ENCODE assay signal across 10 cellular contexts in the genomic region with DNA sequence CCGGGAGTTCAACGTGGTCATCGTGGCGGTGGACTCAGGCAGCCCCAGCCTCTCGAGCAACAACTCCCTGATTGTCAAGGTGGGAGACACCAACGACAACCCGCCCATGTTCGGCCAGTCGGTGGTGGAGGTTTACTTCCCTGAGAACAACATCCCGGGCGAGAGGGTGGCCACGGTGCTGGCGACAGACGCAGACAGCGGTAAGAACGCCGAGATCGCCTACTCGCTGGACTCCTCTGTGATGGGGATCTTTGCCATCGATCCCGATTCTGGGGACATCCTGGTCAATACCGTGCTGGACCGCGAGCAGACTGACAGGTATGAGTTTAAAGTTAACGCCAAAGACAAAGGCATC. TPM values are rescaled to one million over a fixed set of nuclear protein-coding genes. Genes with fewer than 3 reads are reported as not detected.
A peak's percentile ranks its signal among the peaks of the same experiment; 100 is the strongest.
DNase-seq lines count a peak whose midpoint lies in the region; ATAC-seq and TF ChIP-seq lines count a peak whose summit lies in the region.
"Had no signal": no experiment of that assay in that cellular context is flagged by ENCODE, and none has a peak within 500 bp of the region (broad histone marks: within the 10 kb centered on the region; RNA-seq: fewer than 3 reads in every experiment).

No MANE protein-coding gene starts in this region.

- peaks cover 12 to 41% (median 24%) of the 10 kb centered on the region in 7 donors for H3K4me1 Mint-ChIP-seq in naive thymus-derived CD4-positive, alpha-beta T cell
- peaks cover 4% of the 10 kb centered on the region for H3K4me1 Mint-ChIP-seq in activated T-helper 1 cell treated with anti-CD3 and anti-CD28 coated beads, Interleukin-12 subunit alpha, Interleukin-12 subunit beta, Interleukin-2, Interleukin-4 antibody, amounts not matched to agents 30 ng/mL and 10 ng/mL and 1 ng/mL, durations not matched to agents 14 hours and 24 hours and 36 hours (ENCODE audit: low read depth)

- peak overlapping the region; percentile 92 for H3K4me3 ChIP-seq in cardiac muscle cell
- H3K4me3 ChIP-seq in right atrium auricular region = peak overlapping the region in 1 of 2 donors; percentile 53
- H3K4me3 ChIP-seq in esophagus muscularis mucosa = peak overlapping the region; percentile 66 to 84 (median 74)
- H3K4me3 ChIP-seq in naive thymus-derived CD4-positive, alpha-beta T cell (ENCODE audit: low read length) = no peak overlapping the region
- H3K4me3 ChIP-seq in urinary bladder (ENCODE audit: low read depth, low read length) = peak overlapping the region; percentile 67

- H3K27me3 ChIP-seq in cardiac muscle cell = no peaks in the 10 kb centered on the region
- peaks cover 8 to 20% of the 10 kb centered on the region in 2 donors for H3K27me3 ChIP-seq in right atrium auricular region
- peaks cover 0 to 31% (median 0%) of the 10 kb centered on the region in 4 donors for H3K27me3 ChIP-seq in esophagus muscularis mucosa
- H3K27me3 ChIP-seq in naive thymus-derived CD4-positive, alpha-beta T cell (ENCODE audit: control insufficient read depth in 2 of 2, insufficient read depth in 2 of 2, low read length in 2 of 2) = peaks cover 0 to 3% of the 10 kb centered on the region in 2 donors

- peaks cover 0 to 6% (median 0%) of the 10 kb centered on the region in 5 donors for H3K36me3 Mint-ChIP-seq in naive thymus-derived CD4-positive, alpha-beta T cell
- H3K36me3 Mint-ChIP-seq in activated T-helper 1 cell treated with anti-CD3 and anti-CD28 coated beads, Interleukin-12 subunit alpha, Interleukin-12 subunit beta, Interleukin-2, Interleukin-4 antibody, amounts not matched to agents 30 ng/mL and 10 ng/mL and 1 ng/mL, durations not matched to agents 14 hours and 24 hours and 36 hours (ENCODE audit: low read depth) = peaks cover 1% of the 10 kb centered on the region

- CTCF ChIA-PET in naive thymus-derived CD4-positive, alpha-beta T cell (lab: Charles Lee) = no interaction called here

- no peak for TF ChIP-seq POLR2A in esophagus muscularis mucosa (IDR thresholded peaks at IDR 0.05; ENCODE audit: low read depth)

- TF ChIP-seq EP300 in esophagus muscularis mucosa (IDR thresholded peaks at IDR 0.05) = no peak

- peaks cover 43 to 52% (median 52%) of the 10 kb centered on the region in 5 donors for H3K27me3 Mint-ChIP-seq in naive thymus-derived CD4-positive, alpha-beta T cell
- H3K27me3 Mint-ChIP-seq in activated T-helper 1 cell treated with anti-CD3 and anti-CD28 coated beads, Interleukin-12 subunit alpha, Interleukin-12 subunit beta, Interleukin-2, Interleukin-4 antibody, amounts not matched to agents 30 ng/mL and 10 ng/mL and 1 ng/mL, durations not matched to agents 14 hours and 24 hours and 36 hours (ENCODE audit: insufficient read depth) = peaks cover 41% of the 10 kb centered on the region

- DNase-seq in cardiac muscle cell (ENCODE audit: low read depth in 1 of 2, low spot score in 1 of 2) (peak in 1 of 2 donors; percentile 48), right atrium auricular region (ENCODE audit: low spot score) (no peak), esophagus muscularis mucosa (ENCODE audit: extremely low spot score) (no peak), glomerular visceral epithelial cell (ENCODE audit: extremely low spot score) (no peak)
- no peak for DNase-seq in naive thymus-derived CD4-positive, alpha-beta T cell
- no peak for DNase-seq in activated T-helper 1 cell treated with anti-CD3 and anti-CD28 coated beads, Interleukin-12 subunit alpha, Interleukin-12 subunit beta, Interleukin-2, Interleukin-4 antibody, amounts not matched to agents 30 ng/mL and 10 ng/mL and 1 ng/mL, durations not matched to agents 14 hours and 24 hours and 36 hours (ENCODE audit: low spot score)
- DNase-seq: activated gamma-delta T cell treated with Interleukin-2 at 50 U/mL for 16 hours, BE2C had no signal

- H3K27ac ChIP-seq in cardiac muscle cell = peak overlapping the region; percentile 67
- no peak overlapping the region for H3K27ac ChIP-seq in right atrium auricular region
- H3K27ac ChIP-seq in esophagus muscularis mucosa (replicated peaks in 1 of 4) = peak overlapping the region; percentile 77 to 91 (median 84)
- no peak overlapping the region for H3K27ac ChIP-seq in naive thymus-derived CD4-positive, alpha-beta T cell (ENCODE audit: low read depth, low read length)
- no peak overlapping the region for H3K27ac ChIP-seq in urinary bladder (ENCODE audit: low read depth)

- H3K9me3 ChIP-seq in cardiac muscle cell (ENCODE audit: low read depth) = no peaks in the 10 kb centered on the region
- no peaks in the 10 kb centered on the region for H3K9me3 ChIP-seq in right atrium auricular region
- H3K9me3 ChIP-seq in esophagus muscularis mucosa = peaks cover 0 to 2% (median 0%) of the 10 kb centered on the region in 4 donors
- no peaks in the 10 kb centered on the region for H3K9me3 ChIP-seq in naive thymus-derived CD4-positive, alpha-beta T cell (ENCODE audit: control insufficient read depth in 2 of 3, low read length in 3 of 3)
- H3K9me3 ChIP-seq: BE2C had no signal

- no peak for ATAC-seq in naive thymus-derived CD4-positive, alpha-beta T cell
- ATAC-seq in GM18511 (IDR thresholded peaks at IDR 0.05; ENCODE audit: unreplicated experiment) = no peak

- POLR2A ChIA-PET in naive thymus-derived CD4-positive, alpha-beta T cell (lab: Charles Lee) = no interaction called here

- no peaks in the 10 kb centered on the region for H3K36me3 ChIP-seq in cardiac muscle cell
- H3K36me3 ChIP-seq in right atrium auricular region = no peaks in the 10 kb centered on the region
- H3K36me3 ChIP-seq in esophagus muscularis mucosa = no peaks in the 10 kb centered on the region
- H3K36me3 ChIP-seq in naive thymus-derived CD4-positive, alpha-beta T cell (ENCODE audit: control insufficient read depth in 2 of 3, insufficient read depth in 3 of 3, low read length in 3 of 3) = no peaks in the 10 kb centered on the region
- H3K36me3 ChIP-seq in urinary bladder (ENCODE audit: insufficient read depth) = no peaks in the 10 kb centered on the region
- H3K36me3 ChIP-seq: BE2C had no signal

- peaks cover 13% of the 10 kb centered on the region for H3K4me1 ChIP-seq in cardiac muscle cell (ENCODE audit: low read depth)
- H3K4me1 ChIP-seq in right atrium auricular region = peaks cover 0 to 35% of the 10 kb centered on the region in 2 donors
- peaks cover 9 to 40% (median 26%) of the 10 kb centered on the region in 4 donors for H3K4me1 ChIP-seq in esophagus muscularis mucosa
- H3K4me1 ChIP-seq in naive thymus-derived CD4-positive, alpha-beta T cell (ENCODE audit: control insufficient read depth in 2 of 2, insufficient read depth in 2 of 2, low read length in 2 of 2) = peaks cover 0 to 6% of the 10 kb centered on the region in 2 donors
- H3K4me1 ChIP-seq in urinary bladder (ENCODE audit: insufficient read depth) = no peaks in the 10 kb centered on the region
- H3K4me1 ChIP-seq: BE2C had no signal

- H3K27ac Mint-ChIP-seq in naive thymus-derived CD4-positive, alpha-beta T cell = no peak overlapping the region
- no peak overlapping the region for H3K27ac Mint-ChIP-seq in activated T-helper 1 cell treated with anti-CD3 and anti-CD28 coated beads, Interleukin-12 subunit alpha, Interleukin-12 subunit beta, Interleukin-2, Interleukin-4 antibody, amounts not matched to agents 30 ng/mL and 10 ng/mL and 1 ng/mL, durations not matched to agents 14 hours and 24 hours and 36 hours

- WGBS in esophagus muscularis mucosa = 30% methylated on average over 12 of the region's 25 CpGs
- WGBS in urinary bladder = 22% methylated on average over 25 of the region's 25 CpGs

- H3K9me3 Mint-ChIP-seq in naive thymus-derived CD4-positive, alpha-beta T cell = peaks cover 0 to 10% (median 4%) of the 10 kb centered on the region in 11 donors
- H3K9me3 Mint-ChIP-seq in activated T-helper 1 cell treated with anti-CD3 and anti-CD28 coated beads, Interleukin-12 subunit alpha, Interleukin-12 subunit beta, Interleukin-2, Interleukin-4 antibody, amounts not matched to agents 30 ng/mL and 10 ng/mL and 1 ng/mL, durations not matched to agents 14 hours and 24 hours and 36 hours = no peaks in the 10 kb centered on the region

- peak overlapping the region in 6 of 10 donors; percentile 26 to 47 (median 34) for H3K4me3 Mint-ChIP-seq in naive thymus-derived CD4-positive, alpha-beta T cell
- H3K4me3 Mint-ChIP-seq in activated T-helper 1 cell treated with anti-CD3 and anti-CD28 coated beads, Interleukin-12 subunit alpha, Interleukin-12 subunit beta, Interleukin-2, Interleukin-4 antibody, amounts not matched to agents 30 ng/mL and 10 ng/mL and 1 ng/mL, durations not matched to agents 14 hours and 24 hours and 36 hours = no peak overlapping the region

- intact Hi-C loops in esophagus muscularis mucosa (cut with DNase I) = loop anchor here (5.0 kb wide), 1 partner anchor 144 kb away; no protein-coding TSS in a partner anchor
- intact Hi-C loops in naive thymus-derived CD4-positive, alpha-beta T cell (cut with micrococcal nuclease) = no loop called here
- intact Hi-C loops in activated T-helper 1 cell treated with anti-CD3 and anti-CD28 coated beads, Interleukin-12 subunit alpha, Interleukin-12 subunit beta, Interleukin-2, Interleukin-4 antibody, amounts not matched to agents 30 ng/mL and 10 ng/mL and 1 ng/mL, durations not matched to agents 14 hours and 24 hours and 36 hours (cut with micrococcal nuclease) = no loop called here

- no peak for TF ChIP-seq CTCF in cardiac muscle cell (IDR thresholded peaks at IDR 0.05; ENCODE audit: low read depth, low read length)
- TF ChIP-seq CTCF in right atrium auricular region (IDR thresholded peaks at IDR 0.05) = no peak
- TF ChIP-seq CTCF in esophagus muscularis mucosa (IDR thresholded peaks at IDR 0.05) = no peak

RNA-seq across cellular contexts. Expression of gene PCDH7, which starts 2.7 kb away (rescaled TPM):
- total RNA-seq in cardiac muscle cell (146 and 206 TPM in 2 replicates), right atrium auricular region (10 to 100 TPM in 1 of 2 donors, 1 to 10 TPM in 1; 6.6 to 16.8 TPM), esophagus muscularis mucosa (100 to 1,000 TPM; 221 to 356 (median 299) TPM), urinary bladder (121 TPM)
- polyA plus RNA-seq in cardiac muscle cell (56.2 and 79.7 TPM in 2 replicates), urinary bladder (45.3 TPM)
- total RNA-seq in naive thymus-derived CD4-positive, alpha-beta T cell = not detected
- not detected for polyA plus RNA-seq in naive thymus-derived CD4-positive, alpha-beta T cell
- not detected in 2 replicates for total RNA-seq in activated T-helper 1 cell treated with anti-CD3 and anti-CD28 coated beads, Interleukin-12 subunit alpha, Interleukin-12 subunit beta, Interleukin-2, Interleukin-4 antibody, amounts not matched to agents 30 ng/mL and 10 ng/mL and 1 ng/mL, durations not matched to agents 14 hours and 24 hours and 36 hours

Comparison
In these comparisons a context has a peak if more than half of its experiments do, and no peak if none do; other contexts are left out.
1. H3K27ac ChIP-seq: peak in cardiac muscle cell (single experiment) and esophagus muscularis mucosa (4 of 4); none in right atrium auricular region (0 of 2), naive thymus-derived CD4-positive, alpha-beta T cell (single experiment) and urinary bladder (single experiment).